ENCODE assay signal across 1 cellular context in the genomic region with DNA sequence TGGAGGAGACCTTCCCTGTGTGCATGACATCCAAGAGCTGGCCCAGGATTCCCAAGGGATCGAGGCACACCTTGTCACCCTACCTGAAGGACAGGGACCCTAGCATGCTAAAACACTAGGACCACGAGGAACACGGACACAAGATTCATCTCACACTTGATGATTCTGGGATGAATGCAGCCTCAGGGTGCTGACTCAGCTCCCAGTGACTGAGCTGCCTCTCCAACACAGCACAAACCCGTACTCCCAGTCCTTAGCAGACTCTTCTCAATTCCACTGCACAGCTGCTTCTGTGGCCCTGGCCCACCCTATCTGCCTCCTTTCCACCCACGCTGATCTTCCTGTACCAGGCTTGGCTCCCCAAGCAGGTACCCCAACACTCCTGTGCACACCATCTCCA.
TF ChIP-seq lines count a peak whose summit lies in the region.

No MANE protein-coding gene starts in this region.

TF ChIP-seq in IMR-90, 13 proteins besides CTCF, POLR2A, EP300 and RAD21:
- TF ChIP-seq MAFK (IDR thresholded peaks at IDR 0.05; ENCODE audit: low read depth, low read length) = peak; percentile 84
- TF ChIP-seq, protein P1, sequence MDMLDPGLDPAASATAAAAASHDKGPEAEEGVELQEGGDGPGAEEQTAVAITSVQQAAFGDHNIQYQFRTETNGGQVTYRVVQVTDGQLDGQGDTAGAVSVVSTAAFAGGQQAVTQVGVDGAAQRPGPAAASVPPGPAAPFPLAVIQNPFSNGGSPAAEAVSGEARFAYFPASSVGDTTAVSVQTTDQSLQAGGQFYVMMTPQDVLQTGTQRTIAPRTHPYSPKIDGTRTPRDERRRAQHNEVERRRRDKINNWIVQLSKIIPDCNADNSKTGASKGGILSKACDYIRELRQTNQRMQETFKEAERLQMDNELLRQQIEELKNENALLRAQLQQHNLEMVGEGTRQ (IDR thresholded peaks at IDR 0.05; ENCODE audit: low read depth, low read length) = no peak
